ENCODE assay signal across 18 cellular contexts in genomic region chr7:157607218-157607617, GRCh38.
DNase-seq lines count a peak whose midpoint lies in the region; ATAC-seq, FAIRE-seq and TF ChIP-seq lines count a peak whose summit lies in the region.
"Had no signal": no experiment of that assay in that cellular context is flagged by ENCODE, and none has a peak within 500 bp of the region (broad histone marks: within the 10 kb centered on the region; RNA-seq: fewer than 3 reads in every experiment).

No MANE protein-coding gene starts in this region.

- no peaks in the 10 kb centered on the region for H3K79me2 ChIP-seq in K562 (ENCODE audit: control insufficient read depth, insufficient read depth, low read length)

- no peak overlapping the region for H2BK5ac ChIP-seq in neuronal stem cell (ENCODE audit: low read length)

- H3K27ac Mint-ChIP-seq in CD4-positive, alpha-beta T cell, result no peak overlapping the region
- H3K27ac Mint-ChIP-seq: CD8-positive, alpha-beta T cell had no signal

- H3K27me3 Mint-ChIP-seq in CD4-positive, alpha-beta T cell, result no peaks in the 10 kb centered on the region

- peaks cover 14% of the 10 kb centered on the region for H3K4me1 Mint-ChIP-seq in CD4-positive, alpha-beta T cell (ENCODE audit: low read depth)

- no peak overlapping the region for H2BK120ac ChIP-seq in neuronal stem cell (ENCODE audit: low read depth, low read length)

- peak overlapping the region; percentile 68 for H4K8ac ChIP-seq in neuronal stem cell (ENCODE audit: low read depth, low read length)

- peaks cover 18% of the 10 kb centered on the region for H3K79me1 ChIP-seq in neuronal stem cell (ENCODE audit: low read depth, low read length)

- BruUV-seq in K562 (replicated peaks; lab: Mats Ljungman, UMichigan), result no TSS peak

- ATAC-seq in K562, result peak; percentile 11; the same call in 1 of the 3 replicates
- ATAC-seq in HG03571 (IDR thresholded peaks at IDR 0.05; ENCODE audit: unreplicated experiment), result no peak
- ATAC-seq in CD4-positive, alpha-beta T cell (ENCODE audit: poor library complexity), result no peak
- ATAC-seq: CD8-positive, alpha-beta T cell; GM12878 had no signal

- CTCF ChIA-PET in K562 (lab: Yijun Ruan, JAX; ENCODE audit: low intra/inter-chr PET ratio), result no interaction called here
- CTCF ChIA-PET in CD4-positive, alpha-beta T cell (lab: Charles Lee), result no interaction called here

- no peak for TF ChIP-seq POLR2A in K562 (conservative IDR thresholded peaks at IDR 0.05)
- no peak for TF ChIP-seq POLR2A in spleen (IDR thresholded peaks at IDR 0.05)

- H3K27ac ChIP-seq in K562 (ENCODE audit: extremely low read depth, low read depth, low read length), result no peak overlapping the region
- no peak overlapping the region for H3K27ac ChIP-seq in neuronal stem cell (replicated peaks; ENCODE audit: low read length)
- no peak overlapping the region for H3K27ac ChIP-seq in spleen
- H3K27ac ChIP-seq in CD4-positive, alpha-beta T cell (ENCODE audit: low read depth, low read length), result no peak overlapping the region
- H3K27ac ChIP-seq: GM23248 had no signal

- H3K4me1 ChIP-seq in K562 (replicated peaks in 1 of 2; ENCODE audit: control insufficient read depth in 2 of 2, insufficient read depth in 2 of 2, low read length in 2 of 2), result peaks cover 0 to 10% of the 10 kb centered on the region in 2 experiments; a peak in 1 of 5 replicates
- peaks cover 0 to 1% of the 10 kb centered on the region in 2 donors for H3K4me1 ChIP-seq in neuronal stem cell (ENCODE audit: control insufficient read depth in 2 of 2, insufficient read depth in 1 of 2, low read depth in 1 of 2, low read length in 2 of 2)
- peaks cover 0 to 4% (median under 1%) of the 10 kb centered on the region in 6 donors for H3K4me1 ChIP-seq in spleen

- H3K9me3 ChIP-seq in K562 (replicated peaks; ENCODE audit: control insufficient read depth, insufficient read depth, low read depth, low read length) (no peaks in the 10 kb centered on the region), neuronal stem cell (replicated peaks in 1 of 2; ENCODE audit: control insufficient read depth in 2 of 2, insufficient read depth in 1 of 2, low read depth in 1 of 2, low read length in 2 of 2) (peaks cover 0 to 1% of the 10 kb centered on the region in 2 donors), spleen (peaks cover 0 to 15% (median 0%) of the 10 kb centered on the region in 8 donors)
- no peaks in the 10 kb centered on the region for H3K9me3 ChIP-seq in CD4-positive, alpha-beta T cell (ENCODE audit: control insufficient read depth, low read length)
- H3K9me3 ChIP-seq: Caco-2 had no signal

- H3K23ac ChIP-seq in neuronal stem cell (ENCODE audit: low read depth, low read length, poor library complexity), result peak overlapping the region; percentile 87

- H2AK5ac ChIP-seq in neuronal stem cell (ENCODE audit: low read depth, low read length), result peak overlapping the region; percentile 24

- H4K20me1 ChIP-seq in K562 (replicated peaks; ENCODE audit: control insufficient read depth, insufficient read depth, low read length), result peaks cover 13% of the 10 kb centered on the region; the same call in 1 of the 2 replicates

- TF ChIP-seq CTCF in K562 (IDR thresholded peaks at IDR 0.05 in 2 of 3, conservative IDR thresholded peaks at IDR 0.05 in 1 of 3; ENCODE audit: insufficient read depth in 2 of 3, low read depth in 1 of 3, low read length in 3 of 3) (no peak), spleen (IDR thresholded peaks at IDR 0.05 in 8 of 11, conservative IDR thresholded peaks at IDR 0.05 in 3 of 11) (no peak)
- TF ChIP-seq CTCF in CD4-positive, alpha-beta T cell (IDR thresholded peaks at IDR 0.05), result no peak

- peak overlapping the region; percentile 69 for H3K4ac ChIP-seq in neuronal stem cell (ENCODE audit: low read length)

- H3K4me3 Mint-ChIP-seq in CD4-positive, alpha-beta T cell, result no peak overlapping the region
- H3K4me3 Mint-ChIP-seq: CD8-positive, alpha-beta T cell had no signal

- H3K9ac ChIP-seq in K562 (ENCODE audit: insufficient read depth in 1 of 2, low read depth in 2 of 2, low read length in 2 of 2) (no peak overlapping the region), neuronal stem cell (ENCODE audit: low read depth, low read length, poor library complexity) (peak overlapping the region; percentile 13)
- H3K9ac ChIP-seq: GM23248 had no signal

- no peak for TF ChIP-seq EP300 in K562 (IDR thresholded peaks at IDR 0.05; ENCODE audit: low read length)

- TF ChIP-seq RAD21 in K562 (CRISPR knock-in tag; conservative IDR thresholded peaks at IDR 0.05 in 1 of 2, IDR thresholded peaks at IDR 0.05 in 1 of 2), result no peak

- 1% methylated on average over 10 of the region's 10 CpGs for whole genome bisulfite sequencing in K562 (ENCODE audit: insufficient coverage, low coverage, missing lambda C conversion rate)
- WGBS in neuronal stem cell (ENCODE audit: extremely low coverage in 2 of 2, insufficient read length in 2 of 2, insufficient replicate concordance in 1 of 2), 2 donors, result no CpG with 5 or more reads among the region's 10 CpGs
- 83 to 95% (median 86%) methylated on average over 9 to 10 of the region's 10 CpGs for WGBS in spleen, 5 donors

- peak overlapping the region; percentile 94 for H3K14ac ChIP-seq in neuronal stem cell (ENCODE audit: low read length)

- no peak overlapping the region for H4K91ac ChIP-seq in neuronal stem cell (ENCODE audit: low read depth, low read length, poor library complexity)

- H2BK12ac ChIP-seq in neuronal stem cell (ENCODE audit: low read length), result no peak overlapping the region

- no peaks in the 10 kb centered on the region for H3K9me1 ChIP-seq in K562 (ENCODE audit: control insufficient read depth, insufficient read depth, low read length)

- H3K9me3 Mint-ChIP-seq in CD4-positive, alpha-beta T cell, result no peaks in the 10 kb centered on the region
- H3K9me3 Mint-ChIP-seq: CD8-positive, alpha-beta T cell had no signal

- H3K36me3 ChIP-seq in K562 (ENCODE audit: control insufficient read depth, insufficient read depth, low read length) (no peaks in the 10 kb centered on the region), neuronal stem cell (replicated peaks in 1 of 2; ENCODE audit: control insufficient read depth in 2 of 2, insufficient read depth in 2 of 2, low read length in 2 of 2) (peaks cover 31 to 98% of the 10 kb centered on the region in 2 donors), spleen (no peaks in the 10 kb centered on the region)

- POLR2A ChIA-PET in K562 (lab: Yijun Ruan, JAX), result no interaction called here
- POLR2A ChIA-PET in CD4-positive, alpha-beta T cell (lab: Charles Lee), result no interaction called here

- no peak for DNase-seq in K562 (ENCODE audit: extremely low read depth in 1 of 4, low spot score in 3 of 4)
- DNase-seq in neuronal stem cell (ENCODE audit: low spot score), result no peak
- peak; percentile 66 for DNase-seq in spleen
- no peak for DNase-seq in NOMO-1 (lab: John Stamatoyannopoulos, UW; ENCODE audit: unreplicated experiment in 2 of 2)
- DNase-seq in CD4-positive, alpha-beta T cell, result no peak
- DNase-seq: C1 segment of cervical spinal cord; Caco-2; CD8-positive, alpha-beta T cell; DMS153; EL; GDM1; GM23248; H7; HCEC 1CT had no signal

- H2AFZ ChIP-seq in K562 (ENCODE audit: low read depth, low read length), result no peak overlapping the region
- H2AFZ ChIP-seq in neuronal stem cell (ENCODE audit: low read length), result no peak overlapping the region
- H2AFZ ChIP-seq: GM23248 had no signal

- H3K4me2 ChIP-seq in K562 (ENCODE audit: insufficient read depth, low read length), result no peak overlapping the region
- H3K4me2 ChIP-seq in neuronal stem cell (ENCODE audit: insufficient read depth, low read length, poor library complexity, severe bottlenecking), result no peak overlapping the region

- no peak overlapping the region for H2BK15ac ChIP-seq in neuronal stem cell (ENCODE audit: low read length)

- in situ Hi-C loops in K562 (cut with MboI), result no loop called here

- no peak for FAIRE-seq in K562 (lab: Jason Lieb, UNC)
- FAIRE-seq: GM12878, GM19239, H1 had no signal

- H3K4me3 ChIP-seq in K562 (no peak overlapping the region), neuronal stem cell (ENCODE audit: low read length in 2 of 2) (no peak overlapping the region), spleen (no peak overlapping the region)
- H3K4me3 ChIP-seq: GM12878, GM23248 had no signal

- H3K18ac ChIP-seq in neuronal stem cell (ENCODE audit: low read length), result peak overlapping the region; percentile 90

- H3K36me3 Mint-ChIP-seq in CD4-positive, alpha-beta T cell (ENCODE audit: low read depth), result peaks cover 2% of the 10 kb centered on the region
- H3K36me3 Mint-ChIP-seq: CD8-positive, alpha-beta T cell had no signal

- peaks cover 74 to 94% of the 10 kb centered on the region in 2 experiments for H3K27me3 ChIP-seq in K562 (ENCODE audit: control insufficient read depth in 2 of 2, insufficient read depth in 2 of 2, low read length in 2 of 2)
- no peaks in the 10 kb centered on the region for H3K27me3 ChIP-seq in neuronal stem cell (ENCODE audit: control insufficient read depth in 3 of 3, insufficient read depth in 3 of 3, low read depth in 1 of 3, low read length in 3 of 3)
- peaks cover 0 to 30% (median 0%) of the 10 kb centered on the region in 7 donors for H3K27me3 ChIP-seq in spleen (replicated peaks in 1 of 7)
- no peaks in the 10 kb centered on the region for H3K27me3 ChIP-seq in CD4-positive, alpha-beta T cell (ENCODE audit: control insufficient read depth, insufficient read depth, low read length)

- intact Hi-C loops in K562 (cut with micrococcal nuclease) (no loop called here), spleen (cut with DNase I; ENCODE audit: low total_unique reads) (no loop called here)
- intact Hi-C loops in CD4-positive, alpha-beta T cell (cut with DNase I, micrococcal nuclease), result loop anchor here in 1 of 2 experiments (5.0 kb wide), 1 partner anchor 270 kb away; no protein-coding TSS in a partner anchor

TF ChIP-seq in K562, 482 proteins besides CTCF, POLR2A, EP300 and RAD21 (continues in another document):
- TF ChIP-seq MITF (IDR thresholded peaks at IDR 0.05) (no peak), NR1H2 (CRISPR knock-in tag; IDR thresholded peaks at IDR 0.05) (no peak), HNRNPLL (IDR thresholded peaks at IDR 0.05; ENCODE audit: low read depth, low read length, poor library complexity, severe bottlenecking) (no peak), RBM14 (IDR thresholded peaks at IDR 0.05; ENCODE audit: borderline replicate concordance, insufficient read depth, low read depth, low read length) (no peak)
